In the genomic region with DNA sequence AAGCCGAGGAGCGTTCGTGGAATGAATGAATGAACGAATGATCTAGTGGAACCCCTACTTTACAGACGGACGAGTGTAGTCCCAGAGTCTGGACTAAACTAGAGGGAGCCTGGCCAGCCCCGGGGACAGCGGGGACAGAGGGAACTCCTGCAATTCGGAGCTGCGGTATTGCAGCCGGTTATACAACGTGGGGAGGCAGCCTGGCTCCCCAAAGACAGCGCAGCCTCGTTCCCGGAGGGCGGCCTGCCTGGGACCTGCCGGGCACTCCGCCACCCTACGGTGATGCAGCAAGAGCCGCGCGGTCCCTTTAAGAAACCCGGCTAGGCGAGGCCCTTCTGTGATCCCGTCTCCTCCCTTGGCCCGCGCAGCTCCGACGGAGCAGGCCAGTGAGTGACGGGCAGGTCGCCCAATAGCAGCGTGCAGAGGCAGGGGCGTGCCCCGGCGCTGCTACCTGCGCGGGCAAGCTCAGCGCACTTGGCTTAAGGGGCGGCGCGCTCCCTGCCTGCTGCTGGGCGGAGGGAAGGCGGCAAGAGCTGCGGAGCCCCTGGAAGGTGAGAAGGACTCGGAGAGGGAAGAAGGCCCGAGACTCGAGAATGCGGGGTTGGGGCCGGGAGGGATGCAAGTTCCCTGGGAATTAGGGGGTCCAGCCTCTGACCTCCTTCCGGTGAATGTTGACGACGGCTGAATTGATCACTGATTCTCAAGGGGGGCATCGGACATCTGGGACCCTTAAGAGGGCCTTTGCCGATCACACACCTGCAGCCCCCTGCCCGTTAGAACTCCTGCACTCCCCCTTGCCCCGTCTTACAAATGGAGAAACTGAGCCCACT, we compare ENCODE assay signal across 8 cellular contexts. TPM values are rescaled to one million over a fixed set of nuclear protein-coding genes. Genes with fewer than 3 reads are reported as not detected.
A peak's percentile ranks its signal among the peaks of the same experiment; 100 is the strongest.
DNase-seq lines count a peak whose midpoint lies in the region; ATAC-seq and TF ChIP-seq lines count a peak whose summit lies in the region.

A gene with protein sequence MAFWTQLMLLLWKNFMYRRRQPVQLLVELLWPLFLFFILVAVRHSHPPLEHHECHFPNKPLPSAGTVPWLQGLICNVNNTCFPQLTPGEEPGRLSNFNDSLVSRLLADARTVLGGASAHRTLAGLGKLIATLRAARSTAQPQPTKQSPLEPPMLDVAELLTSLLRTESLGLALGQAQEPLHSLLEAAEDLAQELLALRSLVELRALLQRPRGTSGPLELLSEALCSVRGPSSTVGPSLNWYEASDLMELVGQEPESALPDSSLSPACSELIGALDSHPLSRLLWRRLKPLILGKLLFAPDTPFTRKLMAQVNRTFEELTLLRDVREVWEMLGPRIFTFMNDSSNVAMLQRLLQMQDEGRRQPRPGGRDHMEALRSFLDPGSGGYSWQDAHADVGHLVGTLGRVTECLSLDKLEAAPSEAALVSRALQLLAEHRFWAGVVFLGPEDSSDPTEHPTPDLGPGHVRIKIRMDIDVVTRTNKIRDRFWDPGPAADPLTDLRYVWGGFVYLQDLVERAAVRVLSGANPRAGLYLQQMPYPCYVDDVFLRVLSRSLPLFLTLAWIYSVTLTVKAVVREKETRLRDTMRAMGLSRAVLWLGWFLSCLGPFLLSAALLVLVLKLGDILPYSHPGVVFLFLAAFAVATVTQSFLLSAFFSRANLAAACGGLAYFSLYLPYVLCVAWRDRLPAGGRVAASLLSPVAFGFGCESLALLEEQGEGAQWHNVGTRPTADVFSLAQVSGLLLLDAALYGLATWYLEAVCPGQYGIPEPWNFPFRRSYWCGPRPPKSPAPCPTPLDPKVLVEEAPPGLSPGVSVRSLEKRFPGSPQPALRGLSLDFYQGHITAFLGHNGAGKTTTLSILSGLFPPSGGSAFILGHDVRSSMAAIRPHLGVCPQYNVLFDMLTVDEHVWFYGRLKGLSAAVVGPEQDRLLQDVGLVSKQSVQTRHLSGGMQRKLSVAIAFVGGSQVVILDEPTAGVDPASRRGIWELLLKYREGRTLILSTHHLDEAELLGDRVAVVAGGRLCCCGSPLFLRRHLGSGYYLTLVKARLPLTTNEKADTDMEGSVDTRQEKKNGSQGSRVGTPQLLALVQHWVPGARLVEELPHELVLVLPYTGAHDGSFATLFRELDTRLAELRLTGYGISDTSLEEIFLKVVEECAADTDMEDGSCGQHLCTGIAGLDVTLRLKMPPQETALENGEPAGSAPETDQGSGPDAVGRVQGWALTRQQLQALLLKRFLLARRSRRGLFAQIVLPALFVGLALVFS (N-terminal part only) (plus strand): TSS at position 462 of the 830 bp plus-strand sequence. CDS start 1,255 bp downstream, outside the sequence.

- H3K4me3 ChIP-seq in BE2C (ENCODE audit: low read depth, low read length) = peak within 1 kb of the TSS; percentile 72
- peak within 1 kb of the TSS; percentile 52 for H3K4me3 ChIP-seq in colonic mucosa

- no peaks in the 10 kb centered on the region for H3K27me3 ChIP-seq in BE2C
- H3K27me3 ChIP-seq in colonic mucosa = no peaks in the 10 kb centered on the region
- no peaks in the 10 kb centered on the region for H3K27me3 ChIP-seq in layer of hippocampus (ENCODE audit: control insufficient read depth, insufficient read depth, low read length)

- intact Hi-C loops in colonic mucosa (cut with DNase I) = no loop called here

- peak within 1 kb of the TSS; percentile 74 to 86 for H3K9ac ChIP-seq in colonic mucosa (ENCODE audit: low read depth in 2 of 2, low read length in 2 of 2)

- ATAC-seq in GM19324 (IDR thresholded peaks at IDR 0.05; ENCODE audit: low FRiP score, unreplicated experiment) (peak; percentile 74), HG03460 (IDR thresholded peaks at IDR 0.05; ENCODE audit: unreplicated experiment) (peak; percentile 65)

- peaks cover 10% of the 10 kb centered on the region for H3K4me1 ChIP-seq in BE2C
- peaks cover 23% of the 10 kb centered on the region for H3K4me1 ChIP-seq in colonic mucosa

- H3K27ac ChIP-seq in colonic mucosa = peak within 1 kb of the TSS; percentile 76
- peak within 1 kb of the TSS; percentile 30 for H3K27ac ChIP-seq in layer of hippocampus (ENCODE audit: low read depth, low read length)

- H3K36me3 ChIP-seq in BE2C (no peaks in the 10 kb centered on the region), colonic mucosa (no peaks in the 10 kb centered on the region)

- TF ChIP-seq CTCF in BE2C (IDR thresholded peaks at IDR 0.05; ENCODE audit: low read depth, low read length) (no peak), colonic mucosa (IDR thresholded peaks at IDR 0.05) (no peak)

- DNase-seq in BE2C = peak; percentile 98
- peak; percentile 85 to 97 for DNase-seq in NCI-H526 (lab: John Stamatoyannopoulos, UW)
- peak; percentile 97 to 100 for DNase-seq in activated CD4-positive, alpha-beta T cell treated with anti-CD3 and anti-CD28 coated beads for 4 hours
- DNase-seq in colonic mucosa = peak; percentile 99
- DNase-seq in stimulated activated CD4-positive, alpha-beta T cell treated with anti-CD3 and anti-CD28 coated beads, Interleukin-1b, Interleukin-23, amount 100 ng/mL, for 24 hours (ENCODE audit: low read depth in 4 of 4, low spot score in 1 of 4) = peak; percentile 95 to 100 (median 99)

- no peaks in the 10 kb centered on the region for H3K9me3 ChIP-seq in BE2C
- no peaks in the 10 kb centered on the region for H3K9me3 ChIP-seq in colonic mucosa

RNA-seq across cellular contexts. Expression of the gene that starts here (rescaled TPM):
- polyA plus RNA-seq in BE2C (2012; ENCODE audit: insufficient read depth, insufficient read length, low read depth) = 16.4 TPM
- 10 to 100 TPM; 23.9 to 31.6 TPM for total RNA-seq in colonic mucosa

Comparison
In these comparisons a context has a peak if more than half of its experiments do, and no peak if none do; other contexts are left out.
1. Peak in every context shown above with its lines: DNase-seq, ATAC-seq, H3K4me3 ChIP-seq and H3K27ac ChIP-seq.